8 cellular contexts compared by ENCODE assay signal in the genomic region with DNA sequence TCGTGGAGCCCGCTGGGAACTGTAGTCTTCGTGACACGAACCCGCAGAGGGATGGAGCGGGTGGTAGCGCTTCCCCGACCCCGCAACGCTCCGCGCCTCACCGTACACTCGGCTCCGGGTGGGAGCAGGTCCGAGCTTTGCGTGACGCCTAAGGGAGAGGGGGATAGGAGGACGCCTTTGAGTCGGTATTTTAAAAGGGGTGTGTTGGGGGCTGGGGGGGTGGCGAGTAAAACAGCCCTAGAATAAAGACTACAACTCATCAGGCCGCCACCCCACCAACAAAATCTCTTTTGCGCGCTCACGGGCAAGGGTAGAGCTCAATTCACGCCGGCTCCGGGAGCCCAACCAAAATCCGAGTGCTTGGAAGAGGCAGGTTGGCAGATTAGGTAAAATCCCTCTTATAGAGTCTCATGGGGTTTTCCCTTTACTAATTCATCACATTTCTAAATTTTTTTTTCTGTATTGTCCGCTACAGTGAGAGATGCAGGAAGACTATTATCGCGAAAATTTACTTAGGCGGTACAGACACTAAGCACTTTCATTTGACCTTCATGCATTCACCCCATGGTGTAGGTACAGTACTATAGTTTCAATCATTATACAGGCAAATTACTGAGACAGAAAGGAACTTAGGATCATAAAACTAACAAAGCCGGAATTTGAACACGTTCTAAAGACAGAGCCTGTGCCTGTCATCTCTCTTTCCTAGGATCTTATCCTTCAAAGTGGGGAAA. TPM values are rescaled to one million over a fixed set of nuclear protein-coding genes. Genes with fewer than 3 reads are reported as not detected.
DNase-seq lines count a peak whose midpoint lies in the region; ATAC-seq and TF ChIP-seq lines count a peak whose summit lies in the region.

No MANE protein-coding gene starts in this region.

- H3K27ac ChIP-seq in breast epithelium: peak overlapping the region; percentile 95 to 96

- H3K36me3 ChIP-seq in BE2C: no peaks in the 10 kb centered on the region
- no peaks in the 10 kb centered on the region for H3K36me3 ChIP-seq in breast epithelium

- H3K4me1 ChIP-seq in BE2C (peaks cover 3% of the 10 kb centered on the region; the same call in 1 of the 2 replicates), breast epithelium (no peaks in the 10 kb centered on the region)

- no peaks in the 10 kb centered on the region for H3K9me3 ChIP-seq in BE2C
- H3K9me3 ChIP-seq in breast epithelium: no peaks in the 10 kb centered on the region

- no peak for DNase-seq in BE2C
- DNase-seq in SIG-M5 treated with dmso at 0.1 percent for 504 hours (lab: John Stamatoyannopoulos, UW; ENCODE audit: unreplicated experiment): peak; percentile 60
- no peak for DNase-seq in breast epithelium (ENCODE audit: low spot score in 2 of 2)
- DNase-seq in lower leg skin (ENCODE audit: low spot score in 2 of 2): no peak
- DNase-seq in stimulated activated naive CD4-positive, alpha-beta T cell (lab: John Stamatoyannopoulos, UW): peak in 5 of 6 experiments; percentile 38 to 66 (median 45)
- no peak for DNase-seq in NCI-H510A treated with DMSO at 0.1 percent for 48 hours (lab: John Stamatoyannopoulos, UW)

- H3K27me3 ChIP-seq in BE2C: no peaks in the 10 kb centered on the region
- no peaks in the 10 kb centered on the region for H3K27me3 ChIP-seq in breast epithelium

- ATAC-seq in GM19351 (IDR thresholded peaks at IDR 0.05; ENCODE audit: unreplicated experiment) (peak; percentile 11), HG03378 (IDR thresholded peaks at IDR 0.05; ENCODE audit: unreplicated experiment) (peak; percentile 22)

- no peak for TF ChIP-seq CTCF in BE2C (IDR thresholded peaks at IDR 0.05; ENCODE audit: low read depth, low read length)
- TF ChIP-seq CTCF in breast epithelium (IDR thresholded peaks at IDR 0.05): no peak
- TF ChIP-seq CTCF in lower leg skin (IDR thresholded peaks at IDR 0.05): no peak

- peak overlapping the region; percentile 89 for H3K4me3 ChIP-seq in BE2C (ENCODE audit: low read depth, low read length)
- peak overlapping the region; percentile 80 to 90 (median 82) for H3K4me3 ChIP-seq in breast epithelium
- peak overlapping the region; percentile 41 for H3K4me3 ChIP-seq in lower leg skin (ENCODE audit: low read depth, poor library complexity, severe bottlenecking)

- 1% methylated on average over 35 of the region's 35 CpGs for WGBS in lower leg skin, 2 donors

- intact Hi-C loops in breast epithelium (cut with DNase I; ENCODE audit: low total_unique reads) (no loop called here), lower leg skin (cut with DNase I; ENCODE audit: low total_unique reads) (no loop called here)

- TF ChIP-seq POLR2A in breast epithelium (IDR thresholded peaks at IDR 0.05) (no peak), lower leg skin (IDR thresholded peaks at IDR 0.05) (no peak)

RNA-seq across cellular contexts. Expression of a gene that starts 0.7 kb away (rescaled TPM):
- 13.7 TPM for polyA plus RNA-seq in BE2C (2012; ENCODE audit: insufficient read depth, insufficient read length, low read depth)
- total RNA-seq in breast epithelium: 100 to 1,000 TPM in 2 of 3 donors, 10 to 100 TPM in 1; 72.2 to 126 (median 103) TPM
- total RNA-seq in lower leg skin: 10 to 100 TPM; 38.3 to 75.3 (median 56.6) TPM

RNA-seq across cellular contexts. Expression of a gene that starts 48.3 kb away (rescaled TPM):
- 178 TPM for polyA plus RNA-seq in BE2C (2012; ENCODE audit: insufficient read depth, insufficient read length, low read depth)
- total RNA-seq in breast epithelium (10 to 100 TPM; 56.0 to 77.9 (median 67.8) TPM), lower leg skin (10 to 100 TPM; 49.4 to 56.3 (median 50.6) TPM)

Comparison
In these comparisons a context has a peak if more than half of its experiments do, and no peak if none do; other contexts are left out.
1. DNase-seq: peak in SIG-M5 treated with dmso at 0.1 percent for 504 hours (single experiment) and stimulated activated naive CD4-positive, alpha-beta T cell (5 of 6); none in BE2C (single experiment), breast epithelium (0 of 2), lower leg skin (0 of 2) and NCI-H510A treated with DMSO at 0.1 percent for 48 hours (single experiment).
2. Peak in every context shown above with its lines, with median percentiles within 50 percentile points of each other: H3K4me3 ChIP-seq.